ENCODE assay signal across 12 cellular contexts in the genomic region with DNA sequence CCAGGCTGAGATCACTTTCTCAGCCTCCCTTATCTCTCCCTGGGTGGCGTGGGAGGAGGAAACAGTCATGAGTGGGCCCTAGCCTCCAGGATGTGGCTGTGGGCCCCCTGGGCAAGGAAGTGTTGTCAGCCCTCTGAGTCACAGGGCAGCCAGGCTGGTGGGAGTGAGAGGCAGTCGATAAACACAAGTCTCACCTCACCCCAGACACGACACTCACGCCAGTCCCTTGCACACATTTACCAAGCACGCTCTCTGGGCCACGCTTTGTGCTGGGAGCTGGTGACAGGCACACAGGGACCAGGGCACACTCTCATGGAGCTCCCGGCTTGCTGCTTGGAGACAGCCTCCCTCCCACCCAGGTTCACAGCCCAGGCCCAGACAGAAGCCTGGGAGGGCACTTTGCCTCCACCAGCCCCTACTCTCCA. TPM values are rescaled to one million over a fixed set of nuclear protein-coding genes. Genes with fewer than 3 reads are reported as not detected.
DNase-seq lines count a peak whose midpoint lies in the region; ATAC-seq and TF ChIP-seq lines count a peak whose summit lies in the region.
"Had no signal": no experiment of that assay in that cellular context is flagged by ENCODE, and none has a peak within 500 bp of the region (broad histone marks: within the 10 kb centered on the region; RNA-seq: fewer than 3 reads in every experiment).

No MANE protein-coding gene starts in this region.

- no peak for TF ChIP-seq CTCF in esophagus muscularis mucosa (IDR thresholded peaks at IDR 0.05)

- intact Hi-C loops in esophagus muscularis mucosa (cut with DNase I) = no loop called here

- no peak overlapping the region for H3K4me3 ChIP-seq in esophagus muscularis mucosa
- H3K4me3 ChIP-seq: pancreas had no signal

- TF ChIP-seq EP300 in esophagus muscularis mucosa (IDR thresholded peaks at IDR 0.05) = no peak

- 86% methylated on average over 4 of the region's 7 CpGs for WGBS in esophagus muscularis mucosa

- H3K27ac Mint-ChIP-seq in T-helper 2 cell treated with Interferon-gamma antibody and Interleukin-4, amounts not matched to agents 5 μg/mL and 100 μg/mL, for 36 hours = peak overlapping the region; percentile 28
- H3K27ac Mint-ChIP-seq in activated naive CD8-positive, alpha-beta T cell treated with anti-CD3 and anti-CD28 coated beads, Interleukin-2, amount 10 ng/mL, durations not matched to agents 7 days and 5 days = peak overlapping the region; percentile 91

- ATAC-seq in activated naive CD8-positive, alpha-beta T cell treated with anti-CD3 and anti-CD28 coated beads, Interleukin-2, amount 10 ng/mL, durations not matched to agents 7 days and 5 days (ENCODE audit: low read depth) = peak; percentile 94
- ATAC-seq in GM21423 (IDR thresholded peaks at IDR 0.05; ENCODE audit: unreplicated experiment) = no peak
- ATAC-seq: HCT116, pancreas had no signal

- peaks cover 15% of the 10 kb centered on the region for H3K4me1 Mint-ChIP-seq in T-helper 2 cell treated with Interferon-gamma antibody and Interleukin-4, amounts not matched to agents 5 μg/mL and 100 μg/mL, for 36 hours (ENCODE audit: low read depth)
- peaks cover 32% of the 10 kb centered on the region for H3K4me1 Mint-ChIP-seq in activated naive CD8-positive, alpha-beta T cell treated with anti-CD3 and anti-CD28 coated beads, Interleukin-2, amount 10 ng/mL, durations not matched to agents 7 days and 5 days

- no peaks in the 10 kb centered on the region for H3K36me3 ChIP-seq in esophagus muscularis mucosa
- H3K36me3 ChIP-seq: pancreas had no signal

- peaks cover 0 to 45% (median 0%) of the 10 kb centered on the region in 4 donors for H3K27me3 ChIP-seq in esophagus muscularis mucosa
- H3K27me3 ChIP-seq: pancreas had no signal

- no peaks in the 10 kb centered on the region for H3K36me3 Mint-ChIP-seq in T-helper 2 cell treated with Interferon-gamma antibody and Interleukin-4, amounts not matched to agents 5 μg/mL and 100 μg/mL, for 36 hours (ENCODE audit: low read depth)
- no peaks in the 10 kb centered on the region for H3K36me3 Mint-ChIP-seq in activated naive CD8-positive, alpha-beta T cell treated with anti-CD3 and anti-CD28 coated beads, Interleukin-2, amount 10 ng/mL, durations not matched to agents 7 days and 5 days

- POLR2A ChIA-PET in activated naive CD8-positive, alpha-beta T cell treated with anti-CD3 and anti-CD28 coated beads, Interleukin-2, amount 10 ng/mL, durations not matched to agents 7 days and 5 days (lab: Charles Lee) = interaction anchor here (1.2 kb wide), 1 partner anchor 250 kb away, joined by 4 read pairs; no protein-coding TSS in a partner anchor

- H3K9me3 Mint-ChIP-seq in T-helper 2 cell treated with Interferon-gamma antibody and Interleukin-4, amounts not matched to agents 5 μg/mL and 100 μg/mL, for 36 hours = no peaks in the 10 kb centered on the region
- H3K9me3 Mint-ChIP-seq in activated naive CD8-positive, alpha-beta T cell treated with anti-CD3 and anti-CD28 coated beads, Interleukin-2, amount 10 ng/mL, durations not matched to agents 7 days and 5 days = no peaks in the 10 kb centered on the region

- peaks cover 3% of the 10 kb centered on the region for H3K27me3 Mint-ChIP-seq in T-helper 2 cell treated with Interferon-gamma antibody and Interleukin-4, amounts not matched to agents 5 μg/mL and 100 μg/mL, for 36 hours (ENCODE audit: low read depth)
- peaks cover 5% of the 10 kb centered on the region for H3K27me3 Mint-ChIP-seq in activated naive CD8-positive, alpha-beta T cell treated with anti-CD3 and anti-CD28 coated beads, Interleukin-2, amount 10 ng/mL, durations not matched to agents 7 days and 5 days

- DNase-seq in AG08396 (ENCODE audit: low spot score) = peak; percentile 55
- DNase-seq in T-helper 2 cell treated with Interferon-gamma antibody and Interleukin-4, amounts not matched to agents 5 μg/mL and 100 μg/mL, for 36 hours (ENCODE audit: low spot score) = peak; percentile 78
- DNase-seq in activated naive CD8-positive, alpha-beta T cell treated with anti-CD3 and anti-CD28 coated beads, Interleukin-2, amount 10 ng/mL, durations not matched to agents 7 days and 5 days = peak; percentile 62
- DNase-seq in renal cortical epithelial cell (ENCODE audit: low read depth) = peak; percentile 26
- DNase-seq in GM19238 (ENCODE audit: insufficient read length, low spot score) = no peak
- no peak for DNase-seq in DMS53 treated with DMSO at 0.1 percent for 48 hours (lab: John Stamatoyannopoulos, UW; ENCODE audit: unreplicated experiment)
- DNase-seq in esophagus muscularis mucosa (ENCODE audit: extremely low spot score) = no peak
- DNase-seq: NCI-H524, pancreas had no signal

- peak overlapping the region; percentile 8 for H3K4me3 Mint-ChIP-seq in T-helper 2 cell treated with Interferon-gamma antibody and Interleukin-4, amounts not matched to agents 5 μg/mL and 100 μg/mL, for 36 hours
- peak overlapping the region; percentile 38 for H3K4me3 Mint-ChIP-seq in activated naive CD8-positive, alpha-beta T cell treated with anti-CD3 and anti-CD28 coated beads, Interleukin-2, amount 10 ng/mL, durations not matched to agents 7 days and 5 days

- H3K9me3 ChIP-seq in esophagus muscularis mucosa = no peaks in the 10 kb centered on the region
- H3K9me3 ChIP-seq: pancreas had no signal

- H3K27ac ChIP-seq in esophagus muscularis mucosa (replicated peaks in 1 of 4) = no peak overlapping the region
- H3K27ac ChIP-seq: C4-2B, pancreas had no signal

- H3K4me1 ChIP-seq in esophagus muscularis mucosa = no peaks in the 10 kb centered on the region
- H3K4me1 ChIP-seq: pancreas had no signal

- no peak for TF ChIP-seq POLR2A in esophagus muscularis mucosa (IDR thresholded peaks at IDR 0.05; ENCODE audit: low read depth)

RNA-seq across cellular contexts. Expression of a gene that starts 1.9 kb away (rescaled TPM):
- total RNA-seq in activated naive CD8-positive, alpha-beta T cell treated with anti-CD3 and anti-CD28 coated beads, Interleukin-2, amount 10 ng/mL, durations not matched to agents 7 days and 5 days = not detected
- total RNA-seq in renal cortical epithelial cell (not detected in 2 replicates), esophagus muscularis mucosa (not detected)

RNA-seq across cellular contexts. Expression of a gene that starts 12.7 kb away (rescaled TPM):
- total RNA-seq in activated naive CD8-positive, alpha-beta T cell treated with anti-CD3 and anti-CD28 coated beads, Interleukin-2, amount 10 ng/mL, durations not matched to agents 7 days and 5 days = not detected
- not detected in 2 replicates for total RNA-seq in renal cortical epithelial cell
- total RNA-seq in esophagus muscularis mucosa = 1 to 10 TPM in 1 of 4 donors, under 1 TPM in 2, not detected in 1; 0.33 to 2.1 (median 0.75) TPM

RNA-seq across cellular contexts. Expression of a gene that starts 22.1 kb away (rescaled TPM):
- total RNA-seq in activated naive CD8-positive, alpha-beta T cell treated with anti-CD3 and anti-CD28 coated beads, Interleukin-2, amount 10 ng/mL, durations not matched to agents 7 days and 5 days = not detected
- total RNA-seq in renal cortical epithelial cell (not detected in 2 replicates), esophagus muscularis mucosa (1 to 10 TPM in 1 of 4 donors, under 1 TPM in 3; 0.13 to 5.4 (median 0.20) TPM)

RNA-seq across cellular contexts. Expression of a gene that starts 40.1 kb away (rescaled TPM):
- total RNA-seq in activated naive CD8-positive, alpha-beta T cell treated with anti-CD3 and anti-CD28 coated beads, Interleukin-2, amount 10 ng/mL, durations not matched to agents 7 days and 5 days = not detected
- total RNA-seq in renal cortical epithelial cell (not detected in 2 replicates), esophagus muscularis mucosa (not detected)
- total RNA-seq: pancreas had no signal

RNA-seq across cellular contexts. Expression of a gene that starts 58.9 kb away (rescaled TPM):
- total RNA-seq in activated naive CD8-positive, alpha-beta T cell treated with anti-CD3 and anti-CD28 coated beads, Interleukin-2, amount 10 ng/mL, durations not matched to agents 7 days and 5 days = not detected
- total RNA-seq in renal cortical epithelial cell (not detected in 2 replicates), esophagus muscularis mucosa (not detected)
- total RNA-seq: pancreas had no signal

Comparison
In these comparisons a context has a peak if more than half of its experiments do, and no peak if none do; other contexts are left out.
1. DNase-seq: peak in AG08396 (single experiment), T-helper 2 cell treated with Interferon-gamma antibody and Interleukin-4, amounts not matched to agents 5 μg/mL and 100 μg/mL, for 36 hours (single experiment), activated naive CD8-positive, alpha-beta T cell treated with anti-CD3 and anti-CD28 coated beads, Interleukin-2, amount 10 ng/mL, durations not matched to agents 7 days and 5 days (single experiment) and renal cortical epithelial cell (single experiment); none in GM19238 (single experiment), DMS53 treated with DMSO at 0.1 percent for 48 hours (single experiment) and esophagus muscularis mucosa (single experiment).